Comparison of ENCODE assay signal across 22 cellular contexts in genomic region chr11:70436501-70436860, GRCh38.
"Had no signal": no experiment of that assay in that cellular context is flagged by ENCODE, and none has a peak within 500 bp of the region (broad histone marks: within the 10 kb centered on the region; RNA-seq: fewer than 3 reads in every experiment).

No MANE protein-coding gene starts in this region.

- H3K4me1 ChIP-seq: neural progenitor cell, psoas muscle, sigmoid colon, suprapubic skin, thyroid gland, uterus had no signal

- H3K27me3 Mint-ChIP-seq: type B pancreatic cell had no signal

- H3K27ac ChIP-seq: coronary artery, heart left ventricle, neural progenitor cell, ovary, psoas muscle, sigmoid colon, skin epidermis, suprapubic skin, thyroid gland, uterus had no signal

- H3K27ac Mint-ChIP-seq: endodermal cell, natural killer cell, neural progenitor cell, type B pancreatic cell had no signal

- H2AFZ ChIP-seq: neural progenitor cell had no signal

- H3K9me3 Mint-ChIP-seq: endodermal cell, natural killer cell, neural progenitor cell, type B pancreatic cell had no signal

- ATAC-seq: mucosa of descending colon, natural killer cell had no signal

- H3K4me2 ChIP-seq: neural progenitor cell had no signal

- H3K4me3 ChIP-seq: coronary artery, heart left ventricle, mucosa of descending colon, neural progenitor cell, ovary, psoas muscle, sigmoid colon, skin epidermis, suprapubic skin, thyroid gland, uterus had no signal

- H3K36me3 Mint-ChIP-seq: natural killer cell had no signal

- H3K4me3 Mint-ChIP-seq: endodermal cell, natural killer cell, neural progenitor cell, type B pancreatic cell had no signal

- H3K9me3 ChIP-seq: heart left ventricle, mucosa of descending colon, ovary, psoas muscle, sigmoid colon, suprapubic skin, thyroid gland, uterus had no signal

- H3K36me3 ChIP-seq: neural progenitor cell, ovary, uterus had no signal

- DNase-seq: effector CD4-positive, alpha-beta T cell; endodermal cell; foreskin melanocyte; heart left ventricle; hippocampal formation; kidney glomerular epithelial cell; mammary epithelial cell; mucosa of descending colon; natural killer cell; nucleus accumbens; ovary; psoas muscle; sigmoid colon; stimulated activated CD4-positive, alpha-beta T cell treated with anti-CD3 and anti-CD28 coated beads, Interleukin-2, amount 100 ng/mL, for 24 hours; stimulated activated naive CD8-positive, alpha-beta T cell treated with anti-CD3 and anti-CD28 coated beads, Interleukin-15, Interleukin-2, amounts not matched to agents 100 U/mL and 50 U/mL, for 24 hours; thyroid gland; uterus had no signal

- H3K4me1 Mint-ChIP-seq: endodermal cell, neural progenitor cell had no signal

- H3K9ac ChIP-seq: neural progenitor cell had no signal

- H3K27me3 ChIP-seq: heart left ventricle, neural progenitor cell, ovary, sigmoid colon, suprapubic skin, thyroid gland, uterus had no signal
